In genomic region chr2:198408171-198408570, GRCh38 we compare ENCODE assay signal across 23 cellular contexts.
"Had no signal": no experiment of that assay in that cellular context is flagged by ENCODE, and none has a peak within 500 bp of the region (broad histone marks: within the 10 kb centered on the region; RNA-seq: fewer than 3 reads in every experiment).

No MANE protein-coding gene starts in this region.

- ATAC-seq: esophagus mucosa; left ventricle myocardium superior; lower lobe of right lung; natural killer cell treated with Interleukin-12 subunit alpha and Interleukin-12 subunit beta and Interleukin-15 and Interleukin-18, amount 100 ng/mL, for 72 hours; right lobe of liver; stimulated activated memory B cell treated with anti-CD40 and anti-IgM and Interleukin-4, amounts not matched to agents 10 μg/mL and 1 μg/mL and 100 μg/mL, for 72 hours; stimulated activated naive CD8-positive, alpha-beta T cell treated with anti-CD3 and anti-CD28 coated beads, Interleukin-15, Interleukin-2, amounts not matched to agents 100 U/mL and 50 U/mL, for 24 hours had no signal

- H3K36me3 ChIP-seq: colonic mucosa, lower lobe of right lung, right lobe of liver, spleen, tibial artery, upper lobe of left lung had no signal

- DNase-seq: colonic mucosa; effector CD8-positive, alpha-beta T cell; endodermal cell; foreskin melanocyte; glutamatergic neuron; hypothalamus; left ventricle myocardium superior; lower lobe of right lung; naive B cell; right lobe of liver; spleen; stimulated activated CD4-positive, alpha-beta T cell treated with anti-CD3 and anti-CD28 coated beads, Interleukin-4, amount 100 ng/mL, for 4 hours; stimulated activated naive CD8-positive, alpha-beta T cell treated with anti-CD3 and anti-CD28 coated beads, Interleukin-15, Interleukin-2, amounts not matched to agents 100 U/mL and 50 U/mL, for 24 hours; substantia nigra; testis; tibial artery; upper lobe of left lung had no signal

- H2AFZ ChIP-seq: parathyroid adenoma had no signal

- H3K4me1 ChIP-seq: colonic mucosa, lower lobe of right lung, parathyroid adenoma, right lobe of liver, spleen, testis, tibial artery, upper lobe of left lung had no signal

- H3K27me3 ChIP-seq: colonic mucosa, right lobe of liver, spleen, testis, tibial artery, upper lobe of left lung had no signal

- H3K9ac ChIP-seq: parathyroid adenoma had no signal

- H3K79me2 ChIP-seq: parathyroid adenoma had no signal

- H3K27ac ChIP-seq: colonic mucosa, epithelial cell of prostate, lower lobe of right lung, parathyroid adenoma, right lobe of liver, skin epidermis, spleen, testis, tibial artery, upper lobe of left lung had no signal

- H3K4me3 ChIP-seq: colonic mucosa, lower lobe of right lung, right lobe of liver, skin epidermis, spleen, testis, tibial artery, upper lobe of left lung had no signal

- H3K9me3 ChIP-seq: colonic mucosa, lower lobe of right lung, right lobe of liver, spleen, testis, tibial artery, upper lobe of left lung had no signal
